Comparison of ENCODE assay signal across 1 cellular context in genomic region chr2:158893057-158893456, GRCh38.
TF ChIP-seq lines count a peak whose summit lies in the region.

No MANE protein-coding gene starts in this region.

TF ChIP-seq in SK-N-SH treated with all-trans-retinoic acid at 6 μM for 48 hours, 23 proteins besides CTCF, POLR2A, EP300 and RAD21 (continued from another document):
- TF ChIP-seq CREB5 (CRISPR knock-in tag; IDR thresholded peaks at IDR 0.05; ENCODE audit: low read depth): no peak
- no peak for TF ChIP-seq TOX (CRISPR knock-in tag; IDR thresholded peaks at IDR 0.05; ENCODE audit: borderline replicate concordance)
- no peak for TF ChIP-seq GLIS3 (CRISPR knock-in tag; IDR thresholded peaks at IDR 0.05)
- no peak for TF ChIP-seq TCF4 (CRISPR knock-in tag; IDR thresholded peaks at IDR 0.05; ENCODE audit: borderline replicate concordance)
- TF ChIP-seq, protein P1, sequence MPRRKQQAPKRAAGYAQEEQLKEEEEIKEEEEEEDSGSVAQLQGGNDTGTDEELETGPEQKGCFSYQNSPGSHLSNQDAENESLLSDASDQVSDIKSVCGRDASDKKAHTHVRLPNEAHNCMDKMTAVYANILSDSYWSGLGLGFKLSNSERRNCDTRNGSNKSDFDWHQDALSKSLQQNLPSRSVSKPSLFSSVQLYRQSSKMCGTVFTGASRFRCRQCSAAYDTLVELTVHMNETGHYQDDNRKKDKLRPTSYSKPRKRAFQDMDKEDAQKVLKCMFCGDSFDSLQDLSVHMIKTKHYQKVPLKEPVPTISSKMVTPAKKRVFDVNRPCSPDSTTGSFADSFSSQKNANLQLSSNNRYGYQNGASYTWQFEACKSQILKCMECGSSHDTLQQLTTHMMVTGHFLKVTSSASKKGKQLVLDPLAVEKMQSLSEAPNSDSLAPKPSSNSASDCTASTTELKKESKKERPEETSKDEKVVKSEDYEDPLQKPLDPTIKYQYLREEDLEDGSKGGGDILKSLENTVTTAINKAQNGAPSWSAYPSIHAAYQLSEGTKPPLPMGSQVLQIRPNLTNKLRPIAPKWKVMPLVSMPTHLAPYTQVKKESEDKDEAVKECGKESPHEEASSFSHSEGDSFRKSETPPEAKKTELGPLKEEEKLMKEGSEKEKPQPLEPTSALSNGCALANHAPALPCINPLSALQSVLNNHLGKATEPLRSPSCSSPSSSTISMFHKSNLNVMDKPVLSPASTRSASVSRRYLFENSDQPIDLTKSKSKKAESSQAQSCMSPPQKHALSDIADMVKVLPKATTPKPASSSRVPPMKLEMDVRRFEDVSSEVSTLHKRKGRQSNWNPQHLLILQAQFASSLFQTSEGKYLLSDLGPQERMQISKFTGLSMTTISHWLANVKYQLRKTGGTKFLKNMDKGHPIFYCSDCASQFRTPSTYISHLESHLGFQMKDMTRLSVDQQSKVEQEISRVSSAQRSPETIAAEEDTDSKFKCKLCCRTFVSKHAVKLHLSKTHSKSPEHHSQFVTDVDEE (CRISPR knock-in tag; IDR thresholded peaks at IDR 0.05): no peak
- no peak for TF ChIP-seq ISL1 (CRISPR knock-in tag; IDR thresholded peaks at IDR 0.05)
- no peak for TF ChIP-seq PPARA (CRISPR knock-in tag; IDR thresholded peaks at IDR 0.05; ENCODE audit: borderline replicate concordance)
